ENCODE assay signal across 36 cellular contexts in genomic region chr10:126929391-126929790, GRCh38. TPM values are rescaled to one million over a fixed set of nuclear protein-coding genes. Genes with fewer than 3 reads are reported as not detected.
"Had no signal": no experiment of that assay in that cellular context is flagged by ENCODE, and none has a peak within 500 bp of the region (broad histone marks: within the 10 kb centered on the region; RNA-seq: fewer than 3 reads in every experiment).

No MANE protein-coding gene starts in this region.

- H3K9me3 Mint-ChIP-seq: activated B cell treated with CpG ODN at 0.5 μM for 24 hours; activated CD8-positive, alpha-beta T cell treated with anti-CD3 and anti-CD28 coated beads for 36 hours; activated naive CD4-positive, alpha-beta T cell treated with anti-CD3 and anti-CD28 coated beads, Interleukin-2, amount 50 U/mL, for 24 hours; activated naive CD8-positive, alpha-beta T cell treated with anti-CD3 and anti-CD28 coated beads, Interleukin-2, amount 10 ng/mL, durations not matched to agents 7 days and 5 days; activated T-helper 1 cell treated with anti-CD3 and anti-CD28 coated beads, Interleukin-12 subunit alpha, Interleukin-12 subunit beta, Interleukin-2, Interleukin-4 antibody, amounts not matched to agents 30 ng/mL and 10 ng/mL and 1 ng/mL, durations not matched to agents 14 hours and 24 hours and 36 hours had no signal

- H3K27ac Mint-ChIP-seq: activated B cell treated with CpG ODN at 0.5 μM for 24 hours; activated CD8-positive, alpha-beta T cell treated with anti-CD3 and anti-CD28 coated beads for 36 hours; activated naive CD4-positive, alpha-beta T cell treated with anti-CD3 and anti-CD28 coated beads for 36 hours; activated naive CD4-positive, alpha-beta T cell treated with anti-CD3 and anti-CD28 coated beads, Interleukin-2, amount 50 U/mL, for 24 hours; activated naive CD8-positive, alpha-beta T cell treated with anti-CD3 and anti-CD28 coated beads, Interleukin-2, amount 10 ng/mL, durations not matched to agents 7 days and 5 days; activated T-helper 1 cell treated with anti-CD3 and anti-CD28 coated beads, Interleukin-12 subunit alpha, Interleukin-12 subunit beta, Interleukin-2, Interleukin-4 antibody, amounts not matched to agents 30 ng/mL and 10 ng/mL and 1 ng/mL, durations not matched to agents 14 hours and 24 hours and 36 hours; activated T-helper 2 cell treated with anti-CD3 and anti-CD28 coated beads, Interferon-gamma antibody, Interleukin-2, Interleukin-4, amounts not matched to agents 10 μg/mL and 5 μg/mL and 100 μg/mL, durations not matched to agents 14 hours and 24 hours and 36 hours; effector memory CD8-positive, alpha-beta T cell; T-helper 17 cell; T-helper 2 cell treated with Interferon-gamma antibody and Interleukin-4, amounts not matched to agents 5 μg/mL and 100 μg/mL, for 36 hours had no signal

- H3K4me3 ChIP-seq: body of pancreas, esophagus squamous epithelium, gastroesophageal sphincter, heart right ventricle had no signal

- DNase-seq: activated B cell treated with CpG ODN at 0.5 μM for 24 hours; activated CD4-positive, alpha-beta T cell treated with anti-CD3 and anti-CD28 coated beads for 48 hours; activated CD4-positive, alpha-beta T cell treated with anti-CD3 and anti-CD28 coated beads, Interleukin-2, amount 50 U/mL, for 1 hour; activated CD4-positive, alpha-beta T cell treated with anti-CD3 and anti-CD28 coated beads, Interleukin-2, amount 50 U/mL, for 48 hours; activated CD8-positive, alpha-beta memory T cell treated with anti-CD3 and anti-CD28 coated beads for 24 hours; activated CD8-positive, alpha-beta T cell treated with anti-CD3 and anti-CD28 coated beads for 36 hours; activated effector memory CD4-positive, alpha-beta T cell treated with anti-CD3 and anti-CD28 coated beads, Interleukin-2, amount 50 U/mL, for 16 hours; activated naive CD4-positive, alpha-beta T cell treated with anti-CD3 and anti-CD28 coated beads for 36 hours; activated naive CD8-positive, alpha-beta T cell treated with anti-CD3 and anti-CD28 coated beads, Interleukin-2, amount 10 ng/mL, durations not matched to agents 7 days and 5 days; activated T-cell treated with anti-CD3 and anti-CD28 coated beads, Interleukin-2, amount 50 U/mL, for 1 hour; activated T-cell treated with anti-CD3 and anti-CD28 coated beads, Interleukin-2, amount 50 U/mL, for 48 hours; amniotic stem cell; anterior cingulate cortex; body of pancreas; cortex of kidney; dermis blood vessel endothelial cell; effector CD4-positive, alpha-beta T cell; effector memory CD8-positive, alpha-beta T cell; esophagus squamous epithelium; foreskin melanocyte; heart right ventricle; T-helper 1 cell; T-helper 17 cell; T1000 had no signal

- FAIRE-seq: colon, endometrium, endothelial cell of umbilical vein had no signal

- ATAC-seq: activated CD4-positive, CD25-positive, alpha-beta regulatory T cell treated with anti-CD3 and anti-CD28 coated beads, Interleukin-2, amount 50 U/mL, for 24 hours; activated CD8-positive, alpha-beta T cell treated with anti-CD3 and anti-CD28 coated beads for 36 hours; body of pancreas; effector memory CD8-positive, alpha-beta T cell; gastroesophageal sphincter; heart right ventricle; T-helper 17 cell had no signal

- H3K36me3 Mint-ChIP-seq: activated naive CD4-positive, alpha-beta T cell treated with anti-CD3 and anti-CD28 coated beads, Interleukin-2, amount 50 U/mL, for 24 hours; activated naive CD8-positive, alpha-beta T cell treated with anti-CD3 and anti-CD28 coated beads, Interleukin-2, amount 10 ng/mL, durations not matched to agents 7 days and 5 days had no signal

- H3K27me3 ChIP-seq: body of pancreas, esophagus squamous epithelium, gastroesophageal sphincter, heart right ventricle had no signal

- H3K27me3 Mint-ChIP-seq: activated B cell treated with CpG ODN at 0.5 μM for 24 hours; activated CD8-positive, alpha-beta T cell treated with anti-CD3 and anti-CD28 coated beads for 36 hours; activated naive CD4-positive, alpha-beta T cell treated with anti-CD3 and anti-CD28 coated beads, Interleukin-2, amount 50 U/mL, for 24 hours; activated naive CD8-positive, alpha-beta T cell treated with anti-CD3 and anti-CD28 coated beads, Interleukin-2, amount 10 ng/mL, durations not matched to agents 7 days and 5 days; central memory CD8-positive, alpha-beta T cell; effector memory CD8-positive, alpha-beta T cell; T-helper 17 cell had no signal

- H3K27ac ChIP-seq: body of pancreas, epithelial cell of prostate, esophagus squamous epithelium, gastroesophageal sphincter had no signal

- H3K4me3 Mint-ChIP-seq: activated B cell treated with CpG ODN at 0.5 μM for 24 hours; activated CD8-positive, alpha-beta T cell treated with anti-CD3 and anti-CD28 coated beads for 36 hours; activated naive CD4-positive, alpha-beta T cell treated with anti-CD3 and anti-CD28 coated beads for 36 hours; activated naive CD4-positive, alpha-beta T cell treated with anti-CD3 and anti-CD28 coated beads, Interleukin-2, amount 50 U/mL, for 24 hours; activated naive CD8-positive, alpha-beta T cell treated with anti-CD3 and anti-CD28 coated beads, Interleukin-2, amount 10 ng/mL, durations not matched to agents 7 days and 5 days; activated T-helper 1 cell treated with anti-CD3 and anti-CD28 coated beads, Interleukin-12 subunit alpha, Interleukin-12 subunit beta, Interleukin-2, Interleukin-4 antibody, amounts not matched to agents 30 ng/mL and 10 ng/mL and 1 ng/mL, durations not matched to agents 14 hours and 24 hours and 36 hours; central memory CD8-positive, alpha-beta T cell; effector memory CD8-positive, alpha-beta T cell; T-helper 17 cell; T-helper 2 cell treated with Interferon-gamma antibody and Interleukin-4, amounts not matched to agents 5 μg/mL and 100 μg/mL, for 36 hours had no signal

- H3K9me3 ChIP-seq: body of pancreas, esophagus squamous epithelium, gastroesophageal sphincter, heart right ventricle had no signal

- H3K36me3 ChIP-seq: WERI-Rb-1 had no signal

- H3K4me1 Mint-ChIP-seq: activated B cell treated with CpG ODN at 0.5 μM for 24 hours; activated naive CD4-positive, alpha-beta T cell treated with anti-CD3 and anti-CD28 coated beads, Interleukin-2, amount 50 U/mL, for 24 hours; activated naive CD8-positive, alpha-beta T cell treated with anti-CD3 and anti-CD28 coated beads, Interleukin-2, amount 10 ng/mL, durations not matched to agents 7 days and 5 days; central memory CD8-positive, alpha-beta T cell; T-helper 17 cell had no signal

RNA-seq across cellular contexts. Expression of gene DOCK1, which starts 24.2 kb away (rescaled TPM):
- total RNA-seq: activated B cell treated with CpG ODN at 0.5 μM for 24 hours had no signal
